ENCODE assay signal across 18 cellular contexts in genomic region chr10:98382691-98383101, GRCh38.
"Had no signal": no experiment of that assay in that cellular context is flagged by ENCODE, and none has a peak within 500 bp of the region (broad histone marks: within the 10 kb centered on the region; RNA-seq: fewer than 3 reads in every experiment).

No MANE protein-coding gene starts in this region.

- H3K27me3 ChIP-seq: heart left ventricle, stomach had no signal

- H3K27ac Mint-ChIP-seq: activated CD8-positive, alpha-beta T cell treated with anti-CD3 and anti-CD28 coated beads, Interleukin-2, amount 10 ng/mL, durations not matched to agents 7 days and 5 days; activated naive CD8-positive, alpha-beta T cell treated with anti-CD3 and anti-CD28 coated beads for 36 hours; activated T-cell treated with anti-CD3 and anti-CD28 coated beads, Interleukin-2, amount 50 U/mL, for 72 hours; effector memory CD8-positive, alpha-beta T cell; T-helper 1 cell treated with Interleukin-12 subunit alpha and Interleukin-12 subunit beta and Interleukin-4 antibody, amounts not matched to agents 30 μg/mL and 1 μg/mL, for 36 hours; WTC11 had no signal

- ATAC-seq: activated CD8-positive, alpha-beta T cell treated with anti-CD3 and anti-CD28 coated beads, Interleukin-2, amount 10 ng/mL, durations not matched to agents 7 days and 5 days; activated T-cell treated with anti-CD3 and anti-CD28 coated beads, Interleukin-2, amount 50 U/mL, for 72 hours; effector memory CD8-positive, alpha-beta T cell; heart left ventricle; left colon; mucosa of descending colon; naive thymus-derived CD8-positive, alpha-beta T cell; right cardiac atrium; WTC11 had no signal

- H3K4me1 ChIP-seq: heart left ventricle had no signal

- DNase-seq: activated CD4-positive, alpha-beta T cell treated with anti-CD3 and anti-CD28 coated beads for 4 hours; activated CD8-positive, alpha-beta memory T cell treated with anti-CD3 and anti-CD28 coated beads, Interleukin-2, amount 50 U/mL, for 4 hours; activated CD8-positive, alpha-beta T cell treated with anti-CD3 and anti-CD28 coated beads, Interleukin-2, amount 10 ng/mL, durations not matched to agents 7 days and 5 days; activated naive CD8-positive, alpha-beta T cell treated with anti-CD3 and anti-CD28 coated beads for 36 hours; activated T-cell treated with anti-CD3 and anti-CD28 coated beads, Interleukin-2, amount 50 U/mL, for 72 hours; effector memory CD8-positive, alpha-beta T cell; heart left ventricle; left colon; mucosa of descending colon; naive thymus-derived CD8-positive, alpha-beta T cell; right cardiac atrium; stomach had no signal

- H3K9me3 Mint-ChIP-seq: activated T-cell treated with anti-CD3 and anti-CD28 coated beads, Interleukin-2, amount 50 U/mL, for 72 hours; effector memory CD8-positive, alpha-beta T cell; T-helper 1 cell treated with Interleukin-12 subunit alpha and Interleukin-12 subunit beta and Interleukin-4 antibody, amounts not matched to agents 30 μg/mL and 1 μg/mL, for 36 hours had no signal

- H3K9me3 ChIP-seq: mucosa of descending colon, thoracic aorta had no signal

- H3K27ac ChIP-seq: epithelial cell of prostate, heart left ventricle, stomach, thoracic aorta had no signal

- H3K27me3 Mint-ChIP-seq: activated naive CD8-positive, alpha-beta T cell treated with anti-CD3 and anti-CD28 coated beads for 36 hours; effector memory CD8-positive, alpha-beta T cell; naive thymus-derived CD8-positive, alpha-beta T cell; progenitor cell of endocrine pancreas had no signal

- H3K4me3 Mint-ChIP-seq: activated CD8-positive, alpha-beta T cell treated with anti-CD3 and anti-CD28 coated beads, Interleukin-2, amount 10 ng/mL, durations not matched to agents 7 days and 5 days; activated naive CD8-positive, alpha-beta T cell treated with anti-CD3 and anti-CD28 coated beads for 36 hours; activated T-cell treated with anti-CD3 and anti-CD28 coated beads, Interleukin-2, amount 50 U/mL, for 72 hours; effector memory CD8-positive, alpha-beta T cell; naive thymus-derived CD8-positive, alpha-beta T cell; T-helper 1 cell treated with Interleukin-12 subunit alpha and Interleukin-12 subunit beta and Interleukin-4 antibody, amounts not matched to agents 30 μg/mL and 1 μg/mL, for 36 hours; WTC11 had no signal

- H3K4me1 Mint-ChIP-seq: activated naive CD8-positive, alpha-beta T cell treated with anti-CD3 and anti-CD28 coated beads for 36 hours had no signal

- H3K4me3 ChIP-seq: heart left ventricle, lung, mucosa of descending colon, stomach, thoracic aorta had no signal
